In genomic region chr6:152975204-152975915, GRCh38 we compare ENCODE assay signal across 10 cellular contexts. TPM values are rescaled to one million over a fixed set of nuclear protein-coding genes. Genes with fewer than 3 reads are reported as not detected.
A peak's percentile ranks its signal among the peaks of the same experiment; 100 is the strongest.
DNase-seq lines count a peak whose midpoint lies in the region; ATAC-seq, FAIRE-seq and TF ChIP-seq lines count a peak whose summit lies in the region.
"Had no signal": no experiment of that assay in that cellular context is flagged by ENCODE, and none has a peak within 500 bp of the region (broad histone marks: within the 10 kb centered on the region; RNA-seq: fewer than 3 reads in every experiment).

No MANE protein-coding gene starts in this region.

- RAD21 ChIA-PET in GM12878 (lab: Charles Lee; ENCODE audit: unreplicated experiment) = no interaction called here

- H3K36me3 ChIP-seq in GM12878 (ENCODE audit: control insufficient read depth in 2 of 2, insufficient read depth in 2 of 2, low read length in 1 of 2) = peaks cover 0 to 33% of the 10 kb centered on the region in 2 experiments; a peak in 2 of 4 replicates
- H3K36me3 ChIP-seq in spleen = peaks cover 3 to 58% (median 37%) of the 10 kb centered on the region in 6 donors
- peaks cover 0 to 52% of the 10 kb centered on the region in 2 donors for H3K36me3 ChIP-seq in psoas muscle (ENCODE audit: insufficient read depth in 1 of 2, low read depth in 1 of 2)

- H3K4me3 ChIP-seq in GM12878 (peak overlapping the region; percentile 25), spleen (peak overlapping the region in 1 of 8 donors; percentile 9), psoas muscle (no peak overlapping the region)
- H3K4me3 ChIP-seq: SJSA1 had no signal

- SMC1A ChIA-PET in GM12878 (lab: Charles Lee; ENCODE audit: uncharacterized antibody, unreplicated experiment) = interaction anchor here (2.1 kb wide), 1 partner anchor 10 kb away, joined by 7 read pairs; no protein-coding TSS in a partner anchor

- intact Hi-C loops in GM12878 (cut with micrococcal nuclease; ENCODE audit: unreplicated experiment) (loop anchor here (10.0 kb wide), 1 partner anchor 671 kb away; no protein-coding TSS in a partner anchor), spleen (cut with DNase I; ENCODE audit: low total_unique reads) (no loop called here), psoas muscle (cut with DNase I) (no loop called here)

- H3K27me3 ChIP-seq in GM12878 (replicated peaks in 1 of 2; ENCODE audit: control insufficient read depth in 2 of 2, insufficient read depth in 2 of 2, low read length in 1 of 2) (no peaks in the 10 kb centered on the region), spleen (replicated peaks in 1 of 7) (no peaks in the 10 kb centered on the region), psoas muscle (ENCODE audit: insufficient read depth in 3 of 3, low read length in 2 of 3) (no peaks in the 10 kb centered on the region)
- H3K27me3 ChIP-seq: SJSA1 had no signal

- DNase-seq in activated CD4-positive, alpha-beta T cell treated with anti-CD3 and anti-CD28 coated beads, Interleukin-2, amount 10 ng/mL, durations not matched to agents 7 days and 5 days = peak; percentile 27
- DNase-seq in activated CD4-positive, alpha-beta T cell treated with anti-CD3 and anti-CD28 coated beads for 48 hours = no peak
- DNase-seq in GM12878 (ENCODE audit: low read depth, low spot score) = no peak
- no peak for DNase-seq in spleen
- no peak for DNase-seq in NCI-H748 (lab: John Stamatoyannopoulos, UW; ENCODE audit: unreplicated experiment)
- DNase-seq in psoas muscle = no peak
- DNase-seq in NCI-H1436 (lab: John Stamatoyannopoulos, UW) = no peak
- DNase-seq: activated naive CD4-positive, alpha-beta T cell treated with anti-CD3 and anti-CD28 coated beads, Interleukin-2, amount 50 U/mL, for 16 hours had no signal

- no peak for TF ChIP-seq CTCF in GM12878 (IDR thresholded peaks at IDR 0.05 in 2 of 3, conservative IDR thresholded peaks at IDR 0.05 in 1 of 3; ENCODE audit: control insufficient read depth in 2 of 3, extremely low read depth in 1 of 3, insufficient read depth in 1 of 3, low read depth in 3 of 3, low read length in 3 of 3)
- TF ChIP-seq CTCF in spleen (IDR thresholded peaks at IDR 0.05 in 8 of 11, conservative IDR thresholded peaks at IDR 0.05 in 3 of 11) = no peak
- no peak for TF ChIP-seq CTCF in psoas muscle (IDR thresholded peaks at IDR 0.05)

- CTCF ChIA-PET in activated CD4-positive, alpha-beta T cell treated with anti-CD3 and anti-CD28 coated beads, Interleukin-2, amount 10 ng/mL, durations not matched to agents 7 days and 5 days (lab: Charles Lee) = no interaction called here
- CTCF ChIA-PET in GM12878 (lab: Yijun Ruan, JAX) = interaction anchor here (2.6 kb wide), 1 partner anchor 21 kb away, joined by 11 read pairs; no protein-coding TSS in a partner anchor

- H3K27me3 Mint-ChIP-seq in activated CD4-positive, alpha-beta T cell treated with anti-CD3 and anti-CD28 coated beads, Interleukin-2, amount 10 ng/mL, durations not matched to agents 7 days and 5 days = no peaks in the 10 kb centered on the region

- H3K27ac Mint-ChIP-seq in activated CD4-positive, alpha-beta T cell treated with anti-CD3 and anti-CD28 coated beads, Interleukin-2, amount 10 ng/mL, durations not matched to agents 7 days and 5 days = peak overlapping the region; percentile 89

- in situ Hi-C loops in GM12878 (cut with MboI) = loop anchor here (25.0 kb wide), 3 partner anchors 1262 to 1762 kb away; partner anchors contain the start of gene SCAF8

- POLR2A ChIA-PET in activated CD4-positive, alpha-beta T cell treated with anti-CD3 and anti-CD28 coated beads, Interleukin-2, amount 10 ng/mL, durations not matched to agents 7 days and 5 days (lab: Charles Lee) = no interaction called here
- POLR2A ChIA-PET in GM12878 (lab: Charles Lee) = interaction anchor here (1.5 kb wide), 1 partner anchor 23 kb away, joined by 5 read pairs; no protein-coding TSS in a partner anchor

- H3K79me2 ChIP-seq in GM12878 (ENCODE audit: control insufficient read depth, insufficient read depth, low read length) = peaks cover 80% of the 10 kb centered on the region

- no peak for TF ChIP-seq EP300 in GM12878 (IDR thresholded peaks at IDR 0.05; ENCODE audit: borderline replicate concordance in 1 of 2, control insufficient read depth in 1 of 2, low read depth in 2 of 2, low read length in 2 of 2)

- peak overlapping the region; percentile 59 for H3K4me2 ChIP-seq in GM12878 (ENCODE audit: control insufficient read depth, insufficient read depth)

- H3K36me3 Mint-ChIP-seq in activated CD4-positive, alpha-beta T cell treated with anti-CD3 and anti-CD28 coated beads, Interleukin-2, amount 10 ng/mL, durations not matched to agents 7 days and 5 days (ENCODE audit: low read depth) = peaks cover 80% of the 10 kb centered on the region

- TF ChIP-seq RAD21 in GM12878 (IDR thresholded peaks at IDR 0.05; ENCODE audit: insufficient read depth, low read depth, low read length) = no peak

- no peak for FAIRE-seq in GM12878 (lab: Jason Lieb, UNC)

- BruUV-seq in GM12878 (replicated peaks; lab: Mats Ljungman, UMichigan) = no TSS peak

- H3K4me1 Mint-ChIP-seq in activated CD4-positive, alpha-beta T cell treated with anti-CD3 and anti-CD28 coated beads, Interleukin-2, amount 10 ng/mL, durations not matched to agents 7 days and 5 days = peaks cover 67% of the 10 kb centered on the region

- H3K9me3 ChIP-seq in GM12878 (replicated peaks; ENCODE audit: control insufficient read depth, insufficient read depth, low read length) (peaks cover 2% of the 10 kb centered on the region; the same call in 2 of the 3 replicates), spleen (no peaks in the 10 kb centered on the region), psoas muscle (no peaks in the 10 kb centered on the region)
- H3K9me3 ChIP-seq: SJSA1 had no signal

- no peaks in the 10 kb centered on the region for H4K20me1 ChIP-seq in GM12878 (ENCODE audit: control insufficient read depth, insufficient read depth)

- TF ChIP-seq POLR2A in GM12878 (IDR thresholded peaks at IDR 0.05; ENCODE audit: low read depth, low read length) = no peak
- TF ChIP-seq POLR2A in spleen (IDR thresholded peaks at IDR 0.05) = no peak

- H3K9ac ChIP-seq in GM12878 (ENCODE audit: control insufficient read depth, insufficient read depth, low read length) = no peak overlapping the region

- no peak overlapping the region for H2AFZ ChIP-seq in GM12878 (ENCODE audit: control insufficient read depth, low read depth, low read length)

- H3K4me1 ChIP-seq in GM12878 (ENCODE audit: control insufficient read depth, insufficient read depth, low read length) (peaks cover 4% of the 10 kb centered on the region; the same call in 1 of the 2 replicates), spleen (peaks cover 0 to 70% (median 21%) of the 10 kb centered on the region in 6 donors), psoas muscle (no peaks in the 10 kb centered on the region)

- peak overlapping the region; percentile 64 for H3K4me3 Mint-ChIP-seq in activated CD4-positive, alpha-beta T cell treated with anti-CD3 and anti-CD28 coated beads, Interleukin-2, amount 10 ng/mL, durations not matched to agents 7 days and 5 days

- 62% methylated on average over 4 of the region's 4 CpGs for WGBS in GM12878 (ENCODE audit: insufficient coverage, insufficient replicate concordance, low lambda C conversion rate, missing lambda C conversion rate)
- 38 to 59% (median 51%) methylated on average over 4 of the region's 4 CpGs for WGBS in spleen, 5 donors
- 93 to 95% (median 93%) methylated on average over 4 of the region's 4 CpGs for WGBS in psoas muscle, 3 donors

- peak; percentile 64 for ATAC-seq in HG03354 (IDR thresholded peaks at IDR 0.05; ENCODE audit: poor library complexity, severe bottlenecking, unreplicated experiment)
- peak; percentile 76 for ATAC-seq in GM12878
- no peak for ATAC-seq in psoas muscle

- H3K27ac ChIP-seq in GM12878 (ENCODE audit: control insufficient read depth, insufficient read depth) (no peak overlapping the region), spleen (peak overlapping the region in 5 of 8 donors; percentile 14 to 65 (median 50)), psoas muscle (no peak overlapping the region)
- H3K27ac ChIP-seq: SJSA1 had no signal

- H3K9me3 Mint-ChIP-seq in activated CD4-positive, alpha-beta T cell treated with anti-CD3 and anti-CD28 coated beads, Interleukin-2, amount 10 ng/mL, durations not matched to agents 7 days and 5 days = no peaks in the 10 kb centered on the region

RNA-seq across cellular contexts. Expression of gene FBXO5, which starts 7.5 kb away (rescaled TPM):
- 10 to 100 TPM; 80.7 to 91.1 TPM for total RNA-seq in activated CD4-positive, alpha-beta T cell treated with anti-CD3 and anti-CD28 coated beads, Interleukin-2, amount 10 ng/mL, durations not matched to agents 7 days and 5 days
- total RNA-seq in GM12878 (2013; cell fraction: nucleolus; rRNA removed) = 23.9 and 24.4 TPM in 2 replicates
- total RNA-seq in GM12878 (2014; rRNA removed) = 30.7 and 36.5 TPM in 2 replicates
- total RNA-seq in GM12878 (2014; rRNA removed; fragmentation: Illumina TruSeq; extraction: Trizol) = 48.0 and 48.2 TPM in 2 replicates
- 35.6 and 37.5 TPM in 2 replicates for total RNA-seq in GM12878 (2021)
- 12.0 TPM for polyA plus RNA-seq in GM12878 (2011; ENCODE audit: low read depth)
- 37.9 and 69.7 TPM in 2 replicates for polyA plus RNA-seq in GM12878 (2011; rRNA removed)
- polyA plus RNA-seq in GM12878 (2011; cell fraction: cytosol; rRNA removed) = 17.2 and 19.3 TPM in 2 replicates
- polyA plus RNA-seq in GM12878 (2011; cell fraction: nucleus; rRNA removed) = 18.4 and 21.7 TPM in 2 replicates
- polyA plus RNA-seq in GM12878 (2012) = 20.8 and 23.5 TPM in 2 replicates
- 53.0 and 62.5 TPM in 2 replicates for polyA plus RNA-seq in GM12878 (2014; fragmentation: Illumina TruSeq; extraction: Trizol)
- 10 to 100 TPM; 13.6 to 19.3 TPM for polyA plus RNA-seq in GM12878 (2014; fragmentation: Nextera tagmentation; extraction: Ambion mirVana)
- polyA plus RNA-seq in GM12878 (2014; rRNA removed) = 25.9 and 32.4 TPM in 2 replicates
- polyA plus RNA-seq in GM12878 (2016; fragmentation: Nextera tagmentation; extraction: Ambion mirVana) = 10 to 100 TPM; 57.2 to 62.2 TPM
- polyA minus RNA-seq in GM12878 (2011; rRNA and poly(A)+ RNA removed) = 17.4 and 23.8 TPM in 2 replicates
- polyA minus RNA-seq in GM12878 (2011; cell fraction: cytosol; rRNA and poly(A)+ RNA removed) = 12.2 and 14.2 TPM in 2 replicates
- 15.0 and 24.7 TPM in 2 replicates for polyA minus RNA-seq in GM12878 (2011; cell fraction: nucleus; rRNA and poly(A)+ RNA removed)
- 10 to 100 TPM in 3 of 7 donors, 1 to 10 TPM in 4; 7.0 to 15.0 (median 9.9) TPM for total RNA-seq in spleen
- polyA plus RNA-seq in spleen = 1 to 10 TPM; 4.8 to 6.7 (median 5.4) TPM
- 1 to 10 TPM; 1.1 to 1.9 (median 1.5) TPM for total RNA-seq in psoas muscle
- 1 to 10 TPM in 1 of 3 donors, under 1 TPM in 2; 0.76 to 1.3 (median 0.86) TPM for polyA plus RNA-seq in psoas muscle

RNA-seq across cellular contexts. Expression of gene MTRF1L, which starts 27.1 kb away (rescaled TPM):
- total RNA-seq in activated CD4-positive, alpha-beta T cell treated with anti-CD3 and anti-CD28 coated beads, Interleukin-2, amount 10 ng/mL, durations not matched to agents 7 days and 5 days = 10 to 100 TPM; 16.8 to 19.8 TPM
- 47.7 and 51.3 TPM in 2 replicates for total RNA-seq in GM12878 (2013; cell fraction: nucleolus; rRNA removed)
- total RNA-seq in GM12878 (2014; rRNA removed) = 12.5 and 13.0 TPM in 2 replicates
- total RNA-seq in GM12878 (2014; rRNA removed; fragmentation: Illumina TruSeq; extraction: Trizol) = 15.4 and 15.6 TPM in 2 replicates
- total RNA-seq in GM12878 (2021) = 18.9 and 19.3 TPM in 2 replicates
- 6.7 TPM for polyA plus RNA-seq in GM12878 (2011; ENCODE audit: low read depth)
- polyA plus RNA-seq in GM12878 (2011; rRNA removed) = 16.9 and 24.7 TPM in 2 replicates
- polyA plus RNA-seq in GM12878 (2011; cell fraction: cytosol; rRNA removed) = 6.0 and 6.1 TPM in 2 replicates
- 15.5 and 15.9 TPM in 2 replicates for polyA plus RNA-seq in GM12878 (2011; cell fraction: nucleus; rRNA removed)
- polyA plus RNA-seq in GM12878 (2012) = 10.3 and 12.5 TPM in 2 replicates
- polyA plus RNA-seq in GM12878 (2014; fragmentation: Illumina TruSeq; extraction: Trizol) = 16.6 and 18.5 TPM in 2 replicates
- 1 to 10 TPM; 5.1 to 9.0 TPM for polyA plus RNA-seq in GM12878 (2014; fragmentation: Nextera tagmentation; extraction: Ambion mirVana)
- polyA plus RNA-seq in GM12878 (2014; rRNA removed) = 12.6 and 12.8 TPM in 2 replicates
- 10 to 100 TPM; 20.5 to 21.6 TPM for polyA plus RNA-seq in GM12878 (2016; fragmentation: Nextera tagmentation; extraction: Ambion mirVana)
- 6.8 and 11.8 TPM in 2 replicates for polyA minus RNA-seq in GM12878 (2011; rRNA and poly(A)+ RNA removed)
- 4.0 and 4.6 TPM in 2 replicates for polyA minus RNA-seq in GM12878 (2011; cell fraction: cytosol; rRNA and poly(A)+ RNA removed)
- polyA minus RNA-seq in GM12878 (2011; cell fraction: nucleus; rRNA and poly(A)+ RNA removed) = 26.4 and 34.2 TPM in 2 replicates
- 10 to 100 TPM; 17.2 to 56.4 (median 28.2) TPM for total RNA-seq in spleen
- polyA plus RNA-seq in spleen = 10 to 100 TPM in 2 of 3 donors, 1 to 10 TPM in 1; 9.6 to 20.0 (median 10.4) TPM
- 10 to 100 TPM; 20.3 to 45.1 (median 24.8) TPM for total RNA-seq in psoas muscle
- 10 to 100 TPM; 24.2 to 55.9 (median 42.5) TPM for polyA plus RNA-seq in psoas muscle

Comparison
In these comparisons a context has a peak if more than half of its experiments do, and no peak if none do; other contexts are left out.
1. ATAC-seq: peak in HG03354 (single experiment) and GM12878 (single experiment); none in psoas muscle (0 of 4).
2. H3K27ac ChIP-seq: peak in spleen (5 of 8); none in GM12878 (single experiment) and psoas muscle (single experiment).